33 cellular contexts compared by ENCODE assay signal in genomic region chr6:99768166-99768565, GRCh38.
DNase-seq lines count a peak whose midpoint lies in the region; ATAC-seq, FAIRE-seq and TF ChIP-seq lines count a peak whose summit lies in the region.
"Had no signal": no experiment of that assay in that cellular context is flagged by ENCODE, and none has a peak within 500 bp of the region (broad histone marks: within the 10 kb centered on the region; RNA-seq: fewer than 3 reads in every experiment).

No MANE protein-coding gene starts in this region.

- TF ChIP-seq RAD21 in HepG2 (CRISPR knock-in tag; IDR thresholded peaks at IDR 0.05) (no peak), A549 (conservative IDR thresholded peaks at IDR 0.05 in 1 of 2, IDR thresholded peaks at IDR 0.05 in 1 of 2) (no peak), IMR-90 (IDR thresholded peaks at IDR 0.05; ENCODE audit: low read length) (no peak), K562 (CRISPR knock-in tag; conservative IDR thresholded peaks at IDR 0.05 in 1 of 2, IDR thresholded peaks at IDR 0.05 in 1 of 2) (no peak)

- CTCF ChIA-PET in HepG2 (lab: Yijun Ruan, JAX; ENCODE audit: low intra/inter-chr PET ratio, low total read pairs) = no interaction called here
- CTCF ChIA-PET in A549 (lab: Yijun Ruan, JAX) = no interaction called here
- CTCF ChIA-PET in IMR-90 (lab: Yijun Ruan, JAX) = no interaction called here
- CTCF ChIA-PET in K562 (lab: Yijun Ruan, JAX; ENCODE audit: low intra/inter-chr PET ratio) = no interaction called here

- H2BK120ac ChIP-seq in IMR-90 (ENCODE audit: low read depth, low read length) = no peak overlapping the region

- H2AK9ac ChIP-seq in IMR-90 (replicated peaks; ENCODE audit: low read depth, low read length, poor library complexity) = no peak overlapping the region

- H2AFZ ChIP-seq in HepG2 (ENCODE audit: low read length) = no peak overlapping the region
- no peak overlapping the region for H2AFZ ChIP-seq in IMR-90 (replicated peaks; ENCODE audit: low read length, poor library complexity)
- H2AFZ ChIP-seq in K562 (ENCODE audit: low read depth, low read length) = no peak overlapping the region

- no peak overlapping the region for H4K8ac ChIP-seq in IMR-90 (ENCODE audit: low read depth in 2 of 2, low read length in 2 of 2)

- DNase-seq in HepG2 (ENCODE audit: low spot score) (no peak), right lobe of liver (no peak), A549 (ENCODE audit: low read depth in 1 of 2, low spot score in 1 of 2) (no peak), IMR-90 (no peak), K562 (ENCODE audit: extremely low read depth in 1 of 4, low spot score in 3 of 4) (no peak), COR-L47 (lab: John Stamatoyannopoulos, UW) (no peak)
- DNase-seq in effector CD8-positive, alpha-beta T cell (lab: John Stamatoyannopoulos, UW) = no peak
- DNase-seq: 8988T; ACHN; AML-193; BE2C; C1 segment of cervical spinal cord; Caco-2; Calu3; CD4-positive, alpha-beta memory T cell; CD4-positive, alpha-beta T cell; CD4-positive, CD25-positive, alpha-beta regulatory T cell; CD8-positive, alpha-beta memory T cell; CD8-positive, alpha-beta T cell; DMS 273 treated with DMSO at 0.1 percent for 48 hours; DMS153; DMS53; DMS79; DMS79 treated with DMSO at 0.1 percent for 48 hours; DND-41; EL had no signal

- H3K23ac ChIP-seq in IMR-90 (ENCODE audit: low read depth, low read length) = no peak overlapping the region

- POLR2A ChIA-PET in HepG2 (lab: Yijun Ruan, JAX) = no interaction called here
- POLR2A ChIA-PET in A549 (lab: Yijun Ruan, JAX) = no interaction called here
- POLR2A ChIA-PET in IMR-90 (lab: Charles Lee; ENCODE audit: unreplicated experiment) = no interaction called here
- POLR2A ChIA-PET in K562 (lab: Yijun Ruan, JAX) = no interaction called here

- H4K91ac ChIP-seq in IMR-90 (ENCODE audit: insufficient read depth, low read depth, low read length) = no peak overlapping the region

- no peaks in the 10 kb centered on the region for H4K20me1 ChIP-seq in HepG2 (ENCODE audit: insufficient read depth, low read length)
- H4K20me1 ChIP-seq in IMR-90 (ENCODE audit: insufficient read depth, low read length) = no peaks in the 10 kb centered on the region
- no peaks in the 10 kb centered on the region for H4K20me1 ChIP-seq in K562 (replicated peaks; ENCODE audit: control insufficient read depth, insufficient read depth, low read length)
- H4K20me1 ChIP-seq: BLaER1; BLaER1 treated with 17β-estradiol and CSF1 and Interleukin-3, amounts not matched to agents 10 nM and 100 nM had no signal

- TF ChIP-seq CTCF in HepG2 (CRISPR knock-in tag; IDR thresholded peaks at IDR 0.05) = no peak
- no peak for TF ChIP-seq CTCF in right lobe of liver (IDR thresholded peaks at IDR 0.05)
- TF ChIP-seq CTCF in A549 (IDR thresholded peaks at IDR 0.05) = no peak
- TF ChIP-seq CTCF in IMR-90 (conservative IDR thresholded peaks at IDR 0.05; ENCODE audit: low read depth, low read length) = no peak
- no peak for TF ChIP-seq CTCF in K562 (IDR thresholded peaks at IDR 0.05 in 2 of 3, conservative IDR thresholded peaks at IDR 0.05 in 1 of 3; ENCODE audit: insufficient read depth in 2 of 3, low read depth in 1 of 3, low read length in 3 of 3)

- dilution Hi-C loops in IMR-90 (cut with HindIII; ENCODE audit: low sequenced_read_pairs, unreplicated experiment) = no loop called here

- intact Hi-C loops in HepG2 (cut with micrococcal nuclease; ENCODE audit: unreplicated experiment) = no loop called here
- intact Hi-C loops in right lobe of liver (cut with DNase I) = no loop called here
- intact Hi-C loops in IMR-90 (cut with micrococcal nuclease) = no loop called here
- intact Hi-C loops in K562 (cut with micrococcal nuclease) = no loop called here

- H3K27ac ChIP-seq in HepG2 (ENCODE audit: extremely low read length, insufficient read depth, low read length) = no peak overlapping the region
- H3K27ac ChIP-seq in right lobe of liver = no peak overlapping the region
- no peak overlapping the region for H3K27ac ChIP-seq in A549
- H3K27ac ChIP-seq in IMR-90 (ENCODE audit: insufficient read depth, low read length) = no peak overlapping the region
- H3K27ac ChIP-seq in K562 (ENCODE audit: extremely low read depth, low read depth, low read length) = no peak overlapping the region
- H3K27ac ChIP-seq: 22Rv1; BLaER1; BLaER1 treated with 17β-estradiol and CSF1 and Interleukin-3, amounts not matched to agents 10 nM and 100 nM; C4-2B had no signal

- FAIRE-seq in HepG2 (lab: Jason Lieb, UNC) (no peak), A549 (lab: Jason Lieb, UNC) (no peak), K562 (lab: Jason Lieb, UNC) (no peak)
- FAIRE-seq: A204.1, D721Med had no signal

- no peaks in the 10 kb centered on the region for H3K36me3 ChIP-seq in HepG2 (replicated peaks in 1 of 2; ENCODE audit: control insufficient read depth in 1 of 2, insufficient read depth in 2 of 2, low read length in 2 of 2)
- no peaks in the 10 kb centered on the region for H3K36me3 ChIP-seq in right lobe of liver
- no peaks in the 10 kb centered on the region for H3K36me3 ChIP-seq in IMR-90 (ENCODE audit: control insufficient read depth, insufficient read depth, low read length)
- no peaks in the 10 kb centered on the region for H3K36me3 ChIP-seq in K562 (ENCODE audit: control insufficient read depth, insufficient read depth, low read length)
- H3K36me3 ChIP-seq: BE2C; BLaER1; BLaER1 treated with 17β-estradiol and CSF1 and Interleukin-3, amounts not matched to agents 10 nM and 100 nM had no signal

- H3K9me3 ChIP-seq in HepG2 (ENCODE audit: low read length) = no peaks in the 10 kb centered on the region
- no peaks in the 10 kb centered on the region for H3K9me3 ChIP-seq in right lobe of liver
- H3K9me3 ChIP-seq in A549 = no peaks in the 10 kb centered on the region
- H3K9me3 ChIP-seq in IMR-90 (ENCODE audit: control insufficient read depth, insufficient read depth, low read length) = no peaks in the 10 kb centered on the region
- H3K9me3 ChIP-seq in K562 (replicated peaks; ENCODE audit: control insufficient read depth, insufficient read depth, low read depth, low read length) = no peaks in the 10 kb centered on the region
- H3K9me3 ChIP-seq: BE2C; BLaER1; BLaER1 treated with 17β-estradiol and CSF1 and Interleukin-3, amounts not matched to agents 10 nM and 100 nM; Caco-2 had no signal

- TF ChIP-seq POLR2A in HepG2 (IDR thresholded peaks at IDR 0.05; ENCODE audit: insufficient read depth in 1 of 2, low read depth in 2 of 2, low read length in 2 of 2) (no peak), right lobe of liver (IDR thresholded peaks at IDR 0.05) (no peak), A549 (IDR thresholded peaks at IDR 0.05; ENCODE audit: low read length) (no peak), IMR-90 (IDR thresholded peaks at IDR 0.05; ENCODE audit: low read depth, low read length) (no peak), K562 (conservative IDR thresholded peaks at IDR 0.05) (no peak)

- no peak overlapping the region for H4K5ac ChIP-seq in IMR-90 (ENCODE audit: low read depth, low read length)

- no peaks in the 10 kb centered on the region for H3K4me1 ChIP-seq in HepG2 (ENCODE audit: insufficient read depth, low read length)
- no peaks in the 10 kb centered on the region for H3K4me1 ChIP-seq in right lobe of liver
- no peaks in the 10 kb centered on the region for H3K4me1 ChIP-seq in A549
- H3K4me1 ChIP-seq in IMR-90 (ENCODE audit: control insufficient read depth, insufficient read depth, low read length) = no peaks in the 10 kb centered on the region
- no peaks in the 10 kb centered on the region for H3K4me1 ChIP-seq in K562 (replicated peaks in 1 of 2; ENCODE audit: control insufficient read depth in 2 of 2, insufficient read depth in 2 of 2, low read length in 2 of 2)
- H3K4me1 ChIP-seq: BE2C; BLaER1; BLaER1 treated with 17β-estradiol and CSF1 and Interleukin-3, amounts not matched to agents 10 nM and 100 nM; Caco-2 had no signal

- no peaks in the 10 kb centered on the region for H3K79me1 ChIP-seq in IMR-90 (ENCODE audit: low read depth in 1 of 2, low read length in 2 of 2)

- no peak overlapping the region for H3K56ac ChIP-seq in IMR-90 (ENCODE audit: extremely low read depth, insufficient read depth, low read length)

- no peak overlapping the region for H2BK15ac ChIP-seq in IMR-90 (ENCODE audit: low read depth, low read length)

- no peak overlapping the region for H3K14ac ChIP-seq in IMR-90 (replicated peaks; ENCODE audit: low read depth, low read length)

- H2AK5ac ChIP-seq in IMR-90 (ENCODE audit: low read depth, low read length) = no peak overlapping the region

- no peak overlapping the region for H3K9ac ChIP-seq in HepG2 (ENCODE audit: insufficient read depth, low read depth, low read length)
- H3K9ac ChIP-seq in IMR-90 (ENCODE audit: low read depth, low read length) = no peak overlapping the region
- no peak overlapping the region for H3K9ac ChIP-seq in K562 (ENCODE audit: insufficient read depth in 1 of 2, low read depth in 2 of 2, low read length in 2 of 2)
- H3K9ac ChIP-seq: BLaER1; BLaER1 treated with 17β-estradiol and CSF1 and Interleukin-3, amounts not matched to agents 10 nM and 100 nM had no signal

- H3K4ac ChIP-seq in IMR-90 (ENCODE audit: low read depth, low read length) = no peak overlapping the region

- BruUV-seq in HepG2 (replicated peaks; lab: Mats Ljungman, UMichigan) = no TSS peak
- BruUV-seq in IMR-90 (replicated peaks; lab: Mats Ljungman, UMichigan) = no TSS peak
- no TSS peak for BruUV-seq in K562 (replicated peaks; lab: Mats Ljungman, UMichigan)

- H3K9me1 ChIP-seq in IMR-90 (ENCODE audit: insufficient read depth, low read length) (no peaks in the 10 kb centered on the region), K562 (ENCODE audit: control insufficient read depth, insufficient read depth, low read length) (no peaks in the 10 kb centered on the region)

- H3K27me3 ChIP-seq in HepG2 (ENCODE audit: control insufficient read depth in 1 of 2, insufficient read depth in 2 of 2, low read length in 2 of 2) (no peaks in the 10 kb centered on the region; a peak in 1 of 5 replicates), right lobe of liver (no peaks in the 10 kb centered on the region), IMR-90 (ENCODE audit: control insufficient read depth, insufficient read depth, low read length) (no peaks in the 10 kb centered on the region), K562 (ENCODE audit: control insufficient read depth in 2 of 2, insufficient read depth in 2 of 2, low read length in 2 of 2) (peaks cover 0 to 3% of the 10 kb centered on the region in 2 experiments; a peak in 2 of 5 replicates)
- H3K27me3 ChIP-seq: BE2C; BLaER1; BLaER1 treated with 17β-estradiol and CSF1 and Interleukin-3, amounts not matched to agents 10 nM and 100 nM had no signal

- no peak overlapping the region for H3K4me2 ChIP-seq in HepG2 (ENCODE audit: low read depth, low read length)
- H3K4me2 ChIP-seq in A549 = no peak overlapping the region
- no peak overlapping the region for H3K4me2 ChIP-seq in IMR-90 (ENCODE audit: low read depth, low read length)
- no peak overlapping the region for H3K4me2 ChIP-seq in K562 (ENCODE audit: insufficient read depth, low read length)
- H3K4me2 ChIP-seq: BLaER1; BLaER1 treated with 17β-estradiol and CSF1 and Interleukin-3, amounts not matched to agents 10 nM and 100 nM had no signal

- no peak for TF ChIP-seq EP300 in HepG2 (IDR thresholded peaks at IDR 0.05; ENCODE audit: low read depth in 2 of 2, low read length in 2 of 2)
- TF ChIP-seq EP300 in HepG2 (CRISPR knock-in tag; IDR thresholded peaks at IDR 0.05; ENCODE audit: borderline replicate concordance) = no peak
- TF ChIP-seq EP300 in A549 (IDR thresholded peaks at IDR 0.05) = no peak
- TF ChIP-seq EP300 in K562 (IDR thresholded peaks at IDR 0.05; ENCODE audit: low read length) = no peak

- 0% methylated on average over 1 of the region's 1 CpG for WGBS in HepG2 (ENCODE audit: low lambda C conversion rate)
- whole genome bisulfite sequencing in right lobe of liver (ENCODE audit: insufficient coverage, low coverage, low lambda C conversion rate, missing lambda C conversion rate) = 50% methylated on average over 1 of the region's 1 CpG
- WGBS in A549 (ENCODE audit: missing lambda C conversion rate) = 21% methylated on average over 1 of the region's 1 CpG
- WGBS in IMR-90 (ENCODE audit: extremely low coverage in 2 of 2, insufficient read length in 1 of 2), 2 experiments = no CpG with 5 or more reads among the region's 1 CpG
- WGBS in K562 (ENCODE audit: insufficient coverage, low coverage, missing lambda C conversion rate) = 0% methylated on average over 1 of the region's 1 CpG

- H3K79me2 ChIP-seq in HepG2 (ENCODE audit: insufficient read depth, low read length) (no peaks in the 10 kb centered on the region), K562 (ENCODE audit: control insufficient read depth, insufficient read depth, low read length) (no peaks in the 10 kb centered on the region)

- H2BK20ac ChIP-seq in IMR-90 (ENCODE audit: low read depth, low read length) = no peak overlapping the region

- ATAC-seq in HepG2 (no peak), right lobe of liver (no peak), A549 (no peak), IMR-90 (ENCODE audit: low read depth) (no peak), K562 (no peak), HG02885 (IDR thresholded peaks at IDR 0.05; ENCODE audit: poor library complexity, unreplicated experiment) (no peak)
- ATAC-seq: CD8-positive, alpha-beta T cell had no signal

- H3K4me3 ChIP-seq in HepG2 (replicated peaks in 1 of 3; ENCODE audit: insufficient read depth in 1 of 3, low read depth in 2 of 3, low read length in 3 of 3) = no peak overlapping the region
- H3K4me3 ChIP-seq in right lobe of liver = no peak overlapping the region
- H3K4me3 ChIP-seq in A549 = no peak overlapping the region
- no peak overlapping the region for H3K4me3 ChIP-seq in IMR-90 (ENCODE audit: insufficient read depth, low read depth, low read length)
- no peak overlapping the region for H3K4me3 ChIP-seq in K562
- H3K4me3 ChIP-seq: BLaER1; BLaER1 treated with 17β-estradiol and CSF1 and Interleukin-3, amounts not matched to agents 10 nM and 100 nM had no signal

- in situ Hi-C loops in HepG2 (cut with HindIII; ENCODE audit: extremely low pct_ligation_motif_present, low pct_unique_long_range_greater_than_20kb) (no loop called here), IMR-90 (cut with MboI; ENCODE audit: low sequenced_read_pairs) (no loop called here), K562 (cut with MboI) (no loop called here)

- H3K18ac ChIP-seq in IMR-90 (ENCODE audit: low read depth, low read length) = no peak overlapping the region

- H2BK5ac ChIP-seq in IMR-90 (ENCODE audit: low read depth, low read length, poor library complexity, severe bottlenecking) = no peak overlapping the region

Comparison
In these comparisons a context has a peak if more than half of its experiments do, and no peak if none do; other contexts are left out.
1. Of the 241 proteins assayed by ChIP-seq in both HepG2 and K562: peak only in HepG2: none; only in K562: MAFF and MAFG; in both: MAFK; in neither: 238.